ENCODE assay signal across 8 cellular contexts in the genomic region with DNA sequence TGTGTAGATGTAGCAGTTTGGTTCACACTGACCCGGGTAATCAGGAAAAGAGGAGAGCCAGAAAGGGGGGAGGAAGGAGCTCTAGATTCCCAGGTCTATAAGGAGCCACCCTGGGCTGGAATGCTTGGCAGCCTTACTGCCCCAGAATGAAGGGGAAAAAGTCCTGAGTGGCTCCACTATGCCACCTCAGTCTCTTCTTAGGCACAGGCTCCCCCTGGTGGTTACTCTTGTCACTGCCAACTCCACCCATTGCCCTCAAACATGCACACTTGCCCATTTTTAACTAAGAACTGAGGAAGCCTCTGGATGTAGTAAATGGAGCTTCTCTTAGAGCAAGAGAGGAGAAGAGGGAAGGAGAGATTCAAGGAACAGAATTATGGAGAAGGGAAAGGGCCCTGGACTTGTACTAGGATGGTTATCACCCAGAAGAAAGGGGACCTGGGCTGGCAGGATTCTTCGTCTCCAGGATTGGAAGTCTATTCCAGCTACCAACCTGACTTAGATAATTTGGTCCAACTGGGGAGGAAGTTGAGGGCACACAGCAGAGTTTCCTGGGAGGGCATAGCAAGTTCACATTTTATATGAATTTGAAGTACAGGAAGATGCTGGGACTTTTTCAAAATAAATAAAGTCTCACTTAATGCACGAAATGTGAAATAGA. TPM values are rescaled to one million over a fixed set of nuclear protein-coding genes. Genes with fewer than 3 reads are reported as not detected.
DNase-seq lines count a peak whose midpoint lies in the region; ATAC-seq and TF ChIP-seq lines count a peak whose summit lies in the region.

No MANE protein-coding gene starts in this region.

- 64% methylated on average over 3 of the region's 3 CpGs for WGBS in GM23248 (ENCODE audit: low coverage in 1 of 2, low lambda C conversion rate in 2 of 2, missing lambda C conversion rate in 2 of 2), 2 experiments

- peaks cover 22% of the 10 kb centered on the region for H3K79me2 ChIP-seq in GM23248 (ENCODE audit: insufficient read depth)

- H3K9me2 ChIP-seq in GM23248 (ENCODE audit: insufficient read depth): no peaks in the 10 kb centered on the region

- in situ Hi-C loops in GM23248 (cut with MboI): no loop called here

- H3K9me3 ChIP-seq in GM23248 (ENCODE audit: low read depth): no peaks in the 10 kb centered on the region
- no peaks in the 10 kb centered on the region for H3K9me3 ChIP-seq in WERI-Rb-1 (ENCODE audit: severe bottlenecking)

- no peak overlapping the region for H3K4me2 ChIP-seq in GM23248 (ENCODE audit: unreplicated experiment)

- H3K27ac ChIP-seq in GM23248 (no peak overlapping the region), WERI-Rb-1 (no peak overlapping the region)

- ATAC-seq in GM21367 (IDR thresholded peaks at IDR 0.05; ENCODE audit: unreplicated experiment): no peak

- H3K9me3 Mint-ChIP-seq in MCF 10A (ENCODE audit: unreplicated experiment): no peaks in the 10 kb centered on the region

- H3K4me3 ChIP-seq in GM23248 (no peak overlapping the region), WERI-Rb-1 (ENCODE audit: low read depth, low read length) (no peak overlapping the region)

- H3K4me1 ChIP-seq in GM23248 (ENCODE audit: insufficient read depth): no peaks in the 10 kb centered on the region

- TF ChIP-seq CTCF in WERI-Rb-1 (IDR thresholded peaks at IDR 0.05; ENCODE audit: low read depth, low read length): peak; percentile 95
- peak; percentile 84 for TF ChIP-seq CTCF in MCF 10A (IDR thresholded peaks at IDR 0.05; ENCODE audit: unreplicated experiment)

- no peak overlapping the region for H2AFZ ChIP-seq in GM23248

- intact Hi-C loops in MCF 10A (cut with micrococcal nuclease): loop anchor here (1.0 to 5.0 kb wide), 6 partner anchors 62 to 471 kb away; no protein-coding TSS in a partner anchor

- H3K27me3 ChIP-seq in GM23248 (replicated peaks; ENCODE audit: insufficient read depth) (no peaks in the 10 kb centered on the region), WERI-Rb-1 (ENCODE audit: insufficient read depth, low read depth, severe bottlenecking) (no peaks in the 10 kb centered on the region)

- no peak overlapping the region for H3K4me3 Mint-ChIP-seq in MCF 10A (ENCODE audit: unreplicated experiment)

- DNase-seq in Ammon's horn (ENCODE audit: low spot score) (peak; percentile 91), GM23248 (peak; percentile 85), NCI-H2171 (lab: John Stamatoyannopoulos, UW) (peak; percentile 15), WERI-Rb-1 (peak; percentile 83), MCF 10A (ENCODE audit: unreplicated experiment) (peak; percentile 86), iris pigment epithelial cell (ENCODE audit: low read depth) (peak; percentile 71)
- DNase-seq in stimulated activated CD4-positive, alpha-beta T cell treated with anti-CD3 and anti-CD28 coated beads, Interleukin-1b, Interleukin-23, amount 100 ng/mL, for 24 hours (ENCODE audit: low read depth in 4 of 4, low spot score in 1 of 4): peak; percentile 57 to 75 (median 66)

- no peaks in the 10 kb centered on the region for H3K27me3 Mint-ChIP-seq in MCF 10A (ENCODE audit: insufficient read depth, unreplicated experiment)

- CTCF ChIA-PET in MCF 10A (lab: Yijun Ruan, JAX): interaction anchor here (0.6 to 3.4 kb wide), 52 partner anchors 9 to 1112 kb away, joined by 3 to 39 read pairs (median 4); partner anchors contain the start of gene ARMH3

- no peak overlapping the region for H3K9ac ChIP-seq in GM23248

- no TSS peak for BruUV-seq in MCF 10A (replicated peaks; lab: Mats Ljungman, UMichigan)

- H4K20me1 ChIP-seq in GM23248 (ENCODE audit: insufficient read depth): no peaks in the 10 kb centered on the region

- no peaks in the 10 kb centered on the region for H3F3A ChIP-seq in GM23248 (ENCODE audit: insufficient read depth)

- H3K27ac Mint-ChIP-seq in MCF 10A (ENCODE audit: low read depth, unreplicated experiment): no peak overlapping the region

- peaks cover 14% of the 10 kb centered on the region for H3K36me3 Mint-ChIP-seq in MCF 10A (ENCODE audit: insufficient read depth, unreplicated experiment)

- POLR2A ChIA-PET in MCF 10A (lab: Yijun Ruan, JAX): interaction anchor here (1.2 to 2.3 kb wide), 5 partner anchors 16 to 254 kb away, joined by 3 to 7 read pairs (median 4); partner anchors contain the start of genes ARMH3 and OGA

- peaks cover 12% of the 10 kb centered on the region for H3K4me1 Mint-ChIP-seq in MCF 10A (ENCODE audit: insufficient read depth, unreplicated experiment)

- no peaks in the 10 kb centered on the region for H3K36me3 ChIP-seq in GM23248 (ENCODE audit: low read depth)
- H3K36me3 ChIP-seq in WERI-Rb-1: peaks cover 2% of the 10 kb centered on the region

RNA-seq across cellular contexts. Expression of gene HPS6, which starts 7.8 kb away (rescaled TPM):
- 45.1 and 46.9 TPM in 2 replicates for total RNA-seq in GM23248 (2014; rRNA removed; shearing (Covaris generic))
- polyA plus RNA-seq in GM23248 (2016; fragmentation: Nextera tagmentation; extraction: Ambion mirVana): 10.9 and 12.2 TPM in 2 replicates
- 15.0 and 16.6 TPM in 2 replicates for total RNA-seq in MCF 10A (2022)

RNA-seq across cellular contexts. Expression of gene ARMH3, which starts 17.0 kb away (rescaled TPM):
- 5.6 and 9.0 TPM in 2 replicates for total RNA-seq in GM23248 (2014; rRNA removed; shearing (Covaris generic))
- 9.5 and 11.1 TPM in 2 replicates for polyA plus RNA-seq in GM23248 (2016; fragmentation: Nextera tagmentation; extraction: Ambion mirVana)
- 17.6 and 18.9 TPM in 2 replicates for total RNA-seq in MCF 10A (2022)

RNA-seq across cellular contexts. Expression of gene LDB1, which starts 47.2 kb away (rescaled TPM):
- 28.1 and 30.5 TPM in 2 replicates for total RNA-seq in GM23248 (2014; rRNA removed; shearing (Covaris generic))
- polyA plus RNA-seq in GM23248 (2016; fragmentation: Nextera tagmentation; extraction: Ambion mirVana): 4.8 and 5.0 TPM in 2 replicates
- 28.9 and 31.7 TPM in 2 replicates for total RNA-seq in MCF 10A (2022)

RNA-seq across cellular contexts. Expression of gene PPRC1, which starts 59.8 kb away (rescaled TPM):
- total RNA-seq in GM23248 (2014; rRNA removed; shearing (Covaris generic)): 16.4 and 25.3 TPM in 2 replicates
- polyA plus RNA-seq in GM23248 (2016; fragmentation: Nextera tagmentation; extraction: Ambion mirVana): 19.5 and 22.6 TPM in 2 replicates
- 50.4 and 68.2 TPM in 2 replicates for total RNA-seq in MCF 10A (2022)

Comparison
In these comparisons a context has a peak if more than half of its experiments do, and no peak if none do; other contexts are left out.
1. DNase-seq: peak in every context shown above with its lines; median percentile 91 in Ammon's horn; 86 in MCF 10A; 85 in GM23248; 83 in WERI-Rb-1; 71 in iris pigment epithelial cell; 66 in stimulated activated CD4-positive, alpha-beta T cell treated with anti-CD3 and anti-CD28 coated beads, Interleukin-1b, Interleukin-23, amount 100 ng/mL, for 24 hours; 15 in NCI-H2171.